Comparison of ENCODE assay signal across 8 cellular contexts in the genomic region with DNA sequence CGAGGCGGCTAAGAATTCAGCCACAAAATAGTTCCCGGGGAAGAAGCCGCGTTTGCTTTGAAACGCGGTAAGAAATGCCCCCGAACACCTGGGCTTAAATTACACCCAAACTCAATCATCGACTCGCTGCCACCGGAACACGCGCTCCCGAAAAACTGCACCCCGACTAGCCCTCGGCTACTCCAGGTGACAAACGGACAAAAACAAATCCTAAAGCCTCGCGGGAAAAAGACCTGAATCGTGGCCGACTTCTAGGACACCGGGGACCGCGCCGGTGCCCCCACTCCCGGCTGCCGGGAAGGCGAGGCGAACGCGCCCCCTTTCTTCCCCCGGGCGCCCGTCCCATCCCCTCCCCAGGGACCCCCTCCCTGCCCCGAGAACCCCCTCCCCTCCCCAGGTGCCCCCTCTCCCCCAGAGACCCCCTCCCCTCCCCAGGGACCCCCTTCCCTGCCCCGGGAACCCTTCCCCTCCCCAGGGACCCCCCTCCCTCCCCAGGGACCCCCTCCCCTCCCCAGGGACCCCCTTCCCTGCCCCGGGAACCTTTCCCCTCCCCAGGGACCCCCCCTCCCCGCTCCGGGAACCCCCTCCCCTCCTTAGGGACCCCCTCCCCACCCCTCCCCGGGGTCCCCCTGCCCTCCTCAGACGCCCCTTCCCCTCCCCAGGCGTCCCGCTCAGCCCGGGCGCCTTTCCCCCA. TPM values are rescaled to one million over a fixed set of nuclear protein-coding genes. Genes with fewer than 3 reads are reported as not detected.
DNase-seq lines count a peak whose midpoint lies in the region; TF ChIP-seq lines count a peak whose summit lies in the region.

No MANE protein-coding gene starts in this region.

- peaks cover 12% of the 10 kb centered on the region for H3K36me3 Mint-ChIP-seq in Caco-2 (ENCODE audit: insufficient read depth, unreplicated experiment)

- no peaks in the 10 kb centered on the region for H3K27me3 Mint-ChIP-seq in Caco-2 (ENCODE audit: insufficient read depth, unreplicated experiment)

- no peak overlapping the region for H3K27ac ChIP-seq in PC-9
- H3K27ac ChIP-seq in esophagus muscularis mucosa (replicated peaks in 1 of 4), result peak overlapping the region; percentile 78 to 87 (median 84)
- H3K27ac ChIP-seq in parathyroid adenoma, result no peak overlapping the region

- BruUV-seq in Caco-2 (replicated peaks; lab: Mats Ljungman, UMichigan), result no TSS peak
- BruUV-seq in PC-9 (replicated peaks; lab: Mats Ljungman, UMichigan), result no TSS peak

- no peaks in the 10 kb centered on the region for H4K20me1 ChIP-seq in PC-9 (ENCODE audit: insufficient read depth)

- no peak for TF ChIP-seq EP300 in esophagus muscularis mucosa (IDR thresholded peaks at IDR 0.05)

- H3K27me3 ChIP-seq in Caco-2 (replicated peaks; ENCODE audit: control insufficient read depth, insufficient read depth, low read length) (no peaks in the 10 kb centered on the region), PC-9 (ENCODE audit: insufficient read depth, low read depth) (no peaks in the 10 kb centered on the region), esophagus muscularis mucosa (peaks cover 0 to 32% (median 0%) of the 10 kb centered on the region in 4 donors), parathyroid adenoma (ENCODE audit: control insufficient read depth, insufficient read depth, low read length) (no peaks in the 10 kb centered on the region)

- H3K27ac Mint-ChIP-seq in Caco-2 (ENCODE audit: unreplicated experiment), result peak overlapping the region; percentile 59

- CTCF ChIA-PET in Caco-2 (lab: Charles Lee), result interaction anchor here (0.7 kb wide), 1 partner anchor 35 kb away, joined by 3 read pairs; no protein-coding TSS in a partner anchor
- CTCF ChIA-PET in PC-9 (lab: Charles Lee), result interaction anchor here (0.6 kb wide), 1 partner anchor 96 kb away, joined by 6 read pairs; no protein-coding TSS in a partner anchor

- H3K9me3 Mint-ChIP-seq in Caco-2 (ENCODE audit: unreplicated experiment), result no peaks in the 10 kb centered on the region

- WGBS in esophagus muscularis mucosa, result 5% methylated on average over 38 of the region's 45 CpGs

- TF ChIP-seq CTCF in Caco-2 (IDR thresholded peaks at IDR 0.05; ENCODE audit: insufficient read depth in 1 of 2, low read depth in 1 of 2, low read length in 1 of 2, severe bottlenecking in 1 of 2, unreplicated experiment in 1 of 2), result no peak
- no peak for TF ChIP-seq CTCF in PC-9 (conservative IDR thresholded peaks at IDR 0.05)
- no peak for TF ChIP-seq CTCF in esophagus muscularis mucosa (IDR thresholded peaks at IDR 0.05)
- no peak for TF ChIP-seq CTCF in parathyroid adenoma (IDR thresholded peaks at IDR 0.05)

- no peak overlapping the region for H3K9ac ChIP-seq in parathyroid adenoma

- H2AFZ ChIP-seq in PC-9, result peak overlapping the region; percentile 51; the same call in 1 of the 2 replicates
- peak overlapping the region; percentile 81 for H2AFZ ChIP-seq in parathyroid adenoma

- H3K79me2 ChIP-seq in PC-9 (ENCODE audit: low read depth) (peaks cover 49% of the 10 kb centered on the region), parathyroid adenoma (no peaks in the 10 kb centered on the region)

- DNase-seq in Caco-2 (peak in 1 of 2 experiments; percentile 17), PC-9 (no peak), esophagus muscularis mucosa (ENCODE audit: extremely low spot score) (no peak), kidney tubule cell (ENCODE audit: low spot score) (no peak), GM19238 (ENCODE audit: insufficient read length, low spot score) (no peak), NCI-H1930 (lab: John Stamatoyannopoulos, UW) (no peak), hippocampal formation (lab: John Stamatoyannopoulos, UW) (no peak)

- no peaks in the 10 kb centered on the region for H3K4me1 ChIP-seq in Caco-2
- peaks cover 14% of the 10 kb centered on the region for H3K4me1 ChIP-seq in PC-9 (replicated peaks; ENCODE audit: insufficient read depth)
- peaks cover 6 to 27% (median 21%) of the 10 kb centered on the region in 4 donors for H3K4me1 ChIP-seq in esophagus muscularis mucosa
- H3K4me1 ChIP-seq in parathyroid adenoma, result no peaks in the 10 kb centered on the region

- 0 out of 2 replicates have a peak, but pooled peaks cover 1% of the 10 kb centered on the region for H3K36me3 ChIP-seq in Caco-2 (ENCODE audit: control insufficient read depth, insufficient read depth, low read length)
- H3K36me3 ChIP-seq in PC-9 (ENCODE audit: low read depth), result peaks cover 11% of the 10 kb centered on the region; the same call in 1 of the 2 replicates
- peaks cover 0 to 18% (median 3%) of the 10 kb centered on the region in 4 donors for H3K36me3 ChIP-seq in esophagus muscularis mucosa
- no peaks in the 10 kb centered on the region for H3K36me3 ChIP-seq in parathyroid adenoma (ENCODE audit: control insufficient read depth, insufficient read depth, low read length)

- H3K4me3 ChIP-seq in Caco-2 (ENCODE audit: low read depth, low read length), result peak overlapping the region; percentile 82
- peak overlapping the region; percentile 75 for H3K4me3 ChIP-seq in PC-9
- peak overlapping the region; percentile 79 to 98 (median 98) for H3K4me3 ChIP-seq in esophagus muscularis mucosa
- peak overlapping the region; percentile 84 for H3K4me3 ChIP-seq in parathyroid adenoma (ENCODE audit: low read depth, low read length)

- POLR2A ChIA-PET in Caco-2 (lab: Charles Lee), result interaction anchor here (1.0 kb wide), 1 partner anchor 118 kb away, joined by 3 read pairs; no protein-coding TSS in a partner anchor
- POLR2A ChIA-PET in PC-9 (lab: Charles Lee; ENCODE audit: unreplicated experiment), result interaction anchor here (0.6 kb wide), 3 partner anchors 9 to 269 kb away, joined by 4 to 6 read pairs (median 5); no protein-coding TSS in a partner anchor

- no peaks in the 10 kb centered on the region; the same call in 1 of the 2 replicates for H3K9me3 ChIP-seq in Caco-2
- H3K9me3 ChIP-seq in PC-9 (ENCODE audit: insufficient read depth, low read depth), result no peaks in the 10 kb centered on the region
- peaks cover 0 to 4% (median 0%) of the 10 kb centered on the region in 4 donors for H3K9me3 ChIP-seq in esophagus muscularis mucosa
- no peaks in the 10 kb centered on the region for H3K9me3 ChIP-seq in parathyroid adenoma (ENCODE audit: control insufficient read depth, low read length)

- H3K4me3 Mint-ChIP-seq in Caco-2 (ENCODE audit: unreplicated experiment), result peak overlapping the region; percentile 81

- intact Hi-C loops in Caco-2 (cut with micrococcal nuclease; ENCODE audit: unreplicated experiment) (loop anchor here (5.0 kb wide), 1 partner anchor 43 kb away; a partner anchor contains a TSS), PC-9 (cut with micrococcal nuclease; ENCODE audit: unreplicated experiment) (no loop called here), esophagus muscularis mucosa (cut with DNase I) (loop anchor here (10.0 kb wide), 1 partner anchor 260 kb away; a partner anchor contains a TSS)

- H3K4me1 Mint-ChIP-seq in Caco-2 (ENCODE audit: low read depth, unreplicated experiment), result no peaks in the 10 kb centered on the region

- peaks cover 3% of the 10 kb centered on the region; the same call in 1 of the 2 replicates for H3F3A ChIP-seq in PC-9 (ENCODE audit: insufficient read depth, low read depth)

- no peak for TF ChIP-seq POLR2A in esophagus muscularis mucosa (IDR thresholded peaks at IDR 0.05; ENCODE audit: low read depth)

- H3K4me2 ChIP-seq in PC-9, result peak overlapping the region; percentile 90
- H3K4me2 ChIP-seq in parathyroid adenoma (ENCODE audit: low read length), result peak overlapping the region; percentile 63

- H3K9me2 ChIP-seq in PC-9 (ENCODE audit: insufficient read depth), result no peaks in the 10 kb centered on the region

RNA-seq across cellular contexts. Expression of a gene that starts 0.6 kb away (rescaled TPM):
- 12.9 and 14.0 TPM in 2 replicates for total RNA-seq in Caco-2 (2022)
- total RNA-seq in PC-9 (2021), result 26.6 and 31.1 TPM in 2 replicates
- 10 to 100 TPM in 1 of 4 donors, 1 to 10 TPM in 3; 4.2 to 11.9 (median 8.5) TPM for total RNA-seq in esophagus muscularis mucosa

RNA-seq across cellular contexts. Expression of a gene that starts 41.2 kb away (rescaled TPM):
- 0.56 and 0.57 TPM in 2 replicates for total RNA-seq in Caco-2 (2022)
- total RNA-seq in PC-9 (2021), result 3.2 and 3.6 TPM in 2 replicates
- not detected for total RNA-seq in esophagus muscularis mucosa

RNA-seq across cellular contexts. Expression of a gene that starts 58.4 kb away (rescaled TPM):
- total RNA-seq in Caco-2 (2022) (0.29 and 1.2 TPM in 2 replicates), PC-9 (2021) (4.0 and 5.8 TPM in 2 replicates), esophagus muscularis mucosa (under 1 TPM in 1 of 4 donors, not detected in 3; 0.17 TPM)

Comparison
In these comparisons a context has a peak if more than half of its experiments do, and no peak if none do; other contexts are left out.
1. H3K27ac ChIP-seq: peak in esophagus muscularis mucosa (4 of 4); none in PC-9 (single experiment) and parathyroid adenoma (single experiment).
2. Peak in every context shown above with its lines, with median percentiles within 50 percentile points of each other: H3K4me3 ChIP-seq.